ENCODE assay signal across 18 cellular contexts in genomic region chr11:123487157-123487744, GRCh38. TPM values are rescaled to one million over a fixed set of nuclear protein-coding genes. Genes with fewer than 3 reads are reported as not detected.
DNase-seq lines count a peak whose midpoint lies in the region; ATAC-seq, FAIRE-seq and TF ChIP-seq lines count a peak whose summit lies in the region.
"Had no signal": no experiment of that assay in that cellular context is flagged by ENCODE, and none has a peak within 500 bp of the region (broad histone marks: within the 10 kb centered on the region; RNA-seq: fewer than 3 reads in every experiment).

No MANE protein-coding gene starts in this region.

- peak; percentile 9 for DNase-seq in mammary epithelial cell
- DNase-seq in MCF 10A (ENCODE audit: unreplicated experiment) = no peak
- no peak for DNase-seq in GM23338 (ENCODE audit: low spot score)
- DNase-seq in bronchial epithelial cell (ENCODE audit: low read depth) = peak; percentile 86
- DNase-seq in sciatic nerve (ENCODE audit: low spot score) = no peak
- no peak for DNase-seq in SHP77 treated with DMSO at 0.1 percent for 48 hours (lab: John Stamatoyannopoulos, UW)
- DNase-seq in stomach = no peak
- DNase-seq: C1 segment of cervical spinal cord, DMS 273 treated with DMSO at 0.1 percent for 48 hours, HFFc6, Kasumi-1, NCI-H1105 treated with DMSO at 0.1 percent for 48 hours, NCI-H1694 treated with DMSO at 0.1 percent for 48 hours, NCI-H2107, NCI-H774, PC-9 had no signal

- H3K9me3 ChIP-seq in mammary epithelial cell (replicated peaks; ENCODE audit: insufficient read depth, low read length) = no peaks in the 10 kb centered on the region
- no peaks in the 10 kb centered on the region for H3K9me3 ChIP-seq in stomach
- H3K9me3 ChIP-seq: A549 had no signal

- dilution Hi-C loops in mammary epithelial cell (cut with HindIII; ENCODE audit: low sequenced_read_pairs) = no loop called here

- H3K9me3 Mint-ChIP-seq in MCF 10A (ENCODE audit: unreplicated experiment) (no peaks in the 10 kb centered on the region), GM23338 (no peaks in the 10 kb centered on the region)
- H3K9me3 Mint-ChIP-seq: HFFc6 had no signal

- BruUV-seq in mammary epithelial cell (replicated peaks; lab: Mats Ljungman, UMichigan) = no TSS peak
- BruUV-seq in MCF 10A (replicated peaks; lab: Mats Ljungman, UMichigan) = no TSS peak

- no peaks in the 10 kb centered on the region for H4K20me1 ChIP-seq in mammary epithelial cell (ENCODE audit: insufficient read depth, low read length)
- H4K20me1 ChIP-seq in GM23338 (replicated peaks; ENCODE audit: insufficient read depth) = no peaks in the 10 kb centered on the region; the same call in 1 of the 2 replicates

- H3K4me1 ChIP-seq in mammary epithelial cell (ENCODE audit: insufficient read depth, low read length) = peaks cover 7% of the 10 kb centered on the region
- H3K4me1 ChIP-seq in GM23338 (ENCODE audit: insufficient read depth) = no peaks in the 10 kb centered on the region
- no peaks in the 10 kb centered on the region for H3K4me1 ChIP-seq in stomach

- in situ Hi-C loops in mammary epithelial cell (cut with MboI; ENCODE audit: low sequenced_read_pairs in 2 of 2) = loop anchor here in 1 of 2 donors (25.0 kb wide), 1 partner anchor 375 kb away; no protein-coding TSS in a partner anchor

- no peak for TF ChIP-seq CTCF in mammary epithelial cell (conservative IDR thresholded peaks at IDR 0.05 in 1 of 2, IDR thresholded peaks at IDR 0.05 in 1 of 2; ENCODE audit: extremely low read depth in 1 of 2, insufficient read depth in 1 of 2, low read depth in 1 of 2, low read length in 2 of 2)
- no peak for TF ChIP-seq CTCF in MCF 10A (IDR thresholded peaks at IDR 0.05; ENCODE audit: unreplicated experiment)
- TF ChIP-seq CTCF in GM23338 (conservative IDR thresholded peaks at IDR 0.05; ENCODE audit: low read depth in 2 of 2) = no peak
- no peak for TF ChIP-seq CTCF in bronchial epithelial cell (IDR thresholded peaks at IDR 0.05; ENCODE audit: insufficient read depth, low read length, severe bottlenecking)
- TF ChIP-seq CTCF in stomach (IDR thresholded peaks at IDR 0.05) = no peak

- TF ChIP-seq EP300 in stomach (IDR thresholded peaks at IDR 0.05) = no peak

- no peaks in the 10 kb centered on the region for H3K27me3 Mint-ChIP-seq in MCF 10A (ENCODE audit: insufficient read depth, unreplicated experiment)
- no peaks in the 10 kb centered on the region for H3K27me3 Mint-ChIP-seq in GM23338 (ENCODE audit: insufficient read depth, low read depth, poor library complexity)

- H3K27ac ChIP-seq in mammary epithelial cell (ENCODE audit: insufficient read depth, low read depth, low read length) (no peak overlapping the region), GM23338 (ENCODE audit: low read depth) (no peak overlapping the region), stomach (no peak overlapping the region)
- H3K27ac ChIP-seq: A549, PC-9 had no signal

- H3K27me3 ChIP-seq in mammary epithelial cell (ENCODE audit: insufficient read depth, low read length) (no peaks in the 10 kb centered on the region), GM23338 (ENCODE audit: insufficient read depth) (no peaks in the 10 kb centered on the region), bronchial epithelial cell (ENCODE audit: control insufficient read depth, insufficient read depth, low read length) (no peaks in the 10 kb centered on the region), stomach (peaks cover 0 to 7% (median 0%) of the 10 kb centered on the region in 3 donors)

- H3K4me3 ChIP-seq in mammary epithelial cell (replicated peaks in 1 of 3; ENCODE audit: insufficient read depth in 1 of 3, low read depth in 2 of 3, low read length in 3 of 3) (no peak overlapping the region), GM23338 (no peak overlapping the region), bronchial epithelial cell (ENCODE audit: low read depth, low read length) (no peak overlapping the region), stomach (no peak overlapping the region)
- H3K4me3 ChIP-seq: A549, PC-9 had no signal

- H3K9me2 ChIP-seq in GM23338 (ENCODE audit: insufficient read depth) = no peaks in the 10 kb centered on the region

- POLR2A ChIA-PET in MCF 10A (lab: Yijun Ruan, JAX) = no interaction called here

- H3K79me2 ChIP-seq in mammary epithelial cell (ENCODE audit: insufficient read depth, low read length) (no peaks in the 10 kb centered on the region), GM23338 (replicated peaks; ENCODE audit: insufficient read depth) (no peaks in the 10 kb centered on the region)

- H3K27ac Mint-ChIP-seq in MCF 10A (ENCODE audit: low read depth, unreplicated experiment) (no peak overlapping the region), GM23338 (peak overlapping the region; percentile 78)
- H3K27ac Mint-ChIP-seq: HFFc6 had no signal

- H3K4me3 Mint-ChIP-seq in MCF 10A (ENCODE audit: unreplicated experiment) = no peak overlapping the region
- no peak overlapping the region for H3K4me3 Mint-ChIP-seq in GM23338
- H3K4me3 Mint-ChIP-seq: HFFc6 had no signal

- no peaks in the 10 kb centered on the region for H3K4me1 Mint-ChIP-seq in MCF 10A (ENCODE audit: insufficient read depth, unreplicated experiment)
- peaks cover under 1% of the 10 kb centered on the region for H3K4me1 Mint-ChIP-seq in GM23338

- ATAC-seq in GM23338 = no peak
- peak; percentile 67 for ATAC-seq in sciatic nerve
- ATAC-seq in HG02759 (IDR thresholded peaks at IDR 0.05; ENCODE audit: unreplicated experiment) = no peak
- ATAC-seq: A549 had no signal

- H3F3A ChIP-seq in GM23338 (replicated peaks; ENCODE audit: low read depth) = no peaks in the 10 kb centered on the region

- no peak overlapping the region for H2AFZ ChIP-seq in mammary epithelial cell (ENCODE audit: low read depth, low read length)
- H2AFZ ChIP-seq in GM23338 = no peak overlapping the region
- H2AFZ ChIP-seq: PC-9 had no signal

- TF ChIP-seq POLR2A in stomach (IDR thresholded peaks at IDR 0.05) = no peak

- no peak overlapping the region for H3K9ac ChIP-seq in mammary epithelial cell (ENCODE audit: insufficient read depth, low read length)

- intact Hi-C loops in mammary epithelial cell (cut with micrococcal nuclease) = no loop called here
- intact Hi-C loops in MCF 10A (cut with micrococcal nuclease) = no loop called here
- intact Hi-C loops in sciatic nerve (cut with DNase I) = no loop called here
- intact Hi-C loops in stomach (cut with DNase I; ENCODE audit: low total_unique reads) = no loop called here

- no peak overlapping the region for H3K4me2 ChIP-seq in mammary epithelial cell (ENCODE audit: insufficient read depth, low read depth, low read length)
- H3K4me2 ChIP-seq in GM23338 = no peak overlapping the region
- H3K4me2 ChIP-seq: A549, PC-9 had no signal

- no peak for FAIRE-seq in bronchial epithelial cell (lab: Jason Lieb, UNC)
- FAIRE-seq: A549 had no signal

- CTCF ChIA-PET in mammary epithelial cell (lab: Charles Lee; ENCODE audit: low non-redundant PET) = no interaction called here
- CTCF ChIA-PET in MCF 10A (lab: Yijun Ruan, JAX) = interaction anchor here (0.6 to 2.5 kb wide), 5 partner anchors 10 to 80 kb away, joined by 3 to 16 read pairs (median 4); no protein-coding TSS in a partner anchor

- H3K36me3 Mint-ChIP-seq in MCF 10A (ENCODE audit: insufficient read depth, unreplicated experiment) = no peaks in the 10 kb centered on the region
- H3K36me3 Mint-ChIP-seq in GM23338 (ENCODE audit: low read depth) = no peaks in the 10 kb centered on the region; the same call in 2 of the 3 replicates

- H3K36me3 ChIP-seq in mammary epithelial cell (ENCODE audit: insufficient read depth, low read length) (no peaks in the 10 kb centered on the region), GM23338 (ENCODE audit: insufficient read depth) (no peaks in the 10 kb centered on the region), bronchial epithelial cell (ENCODE audit: control insufficient read depth, insufficient read depth, low read length) (no peaks in the 10 kb centered on the region), stomach (no peaks in the 10 kb centered on the region)

- 69% methylated on average over 8 of the region's 8 CpGs for WGBS in mammary epithelial cell (ENCODE audit: low coverage, missing lambda C conversion rate)
- 67 to 76% (median 71%) methylated on average over 8 of the region's 8 CpGs for WGBS in stomach, 5 donors

TF ChIP-seq in GM23338, 12 proteins besides CTCF, POLR2A, EP300 and RAD21 (continues in another document):
- TF ChIP-seq POLR2AphosphoS5 (IDR thresholded peaks at IDR 0.05; ENCODE audit: low read depth) (no peak), EZH2phosphoT487 (IDR thresholded peaks at IDR 0.05; ENCODE audit: unreplicated experiment) (no peak), NANOG (IDR thresholded peaks at IDR 0.05; ENCODE audit: borderline replicate concordance) (no peak), JUNB (IDR thresholded peaks at IDR 0.05; ENCODE audit: unreplicated experiment) (no peak), STAT1 (IDR thresholded peaks at IDR 0.05; ENCODE audit: unreplicated experiment) (no peak)
- TF ChIP-seq, protein P1, sequence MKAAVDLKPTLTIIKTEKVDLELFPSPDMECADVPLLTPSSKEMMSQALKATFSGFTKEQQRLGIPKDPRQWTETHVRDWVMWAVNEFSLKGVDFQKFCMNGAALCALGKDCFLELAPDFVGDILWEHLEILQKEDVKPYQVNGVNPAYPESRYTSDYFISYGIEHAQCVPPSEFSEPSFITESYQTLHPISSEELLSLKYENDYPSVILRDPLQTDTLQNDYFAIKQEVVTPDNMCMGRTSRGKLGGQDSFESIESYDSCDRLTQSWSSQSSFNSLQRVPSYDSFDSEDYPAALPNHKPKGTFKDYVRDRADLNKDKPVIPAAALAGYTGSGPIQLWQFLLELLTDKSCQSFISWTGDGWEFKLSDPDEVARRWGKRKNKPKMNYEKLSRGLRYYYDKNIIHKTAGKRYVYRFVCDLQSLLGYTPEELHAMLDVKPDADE (IDR thresholded peaks at IDR 0.05) = no peak

RNA-seq across cellular contexts. Expression of gene GRAMD1B, which starts 57.2 kb away (rescaled TPM):
- under 1 TPM in 1 of 2 donors, not detected in 1; 0.17 TPM for total RNA-seq in mammary epithelial cell
- polyA plus RNA-seq in mammary epithelial cell = 0.05 TPM
- polyA minus RNA-seq in mammary epithelial cell = not detected
- total RNA-seq in MCF 10A (2022) = 0.26 and 0.27 TPM in 2 replicates
- 20.0 and 24.3 TPM in 2 replicates for total RNA-seq in GM23338 (2014; rRNA removed; shearing (Covaris generic))
- 3.7 and 4.6 TPM in 2 replicates for polyA plus RNA-seq in GM23338 (2016; fragmentation: Nextera tagmentation; extraction: Ambion mirVana)
- total RNA-seq in bronchial epithelial cell = 0.26 and 1.4 TPM in 2 replicates
- total RNA-seq in sciatic nerve = 38.2 TPM
- total RNA-seq in stomach = 10 to 100 TPM in 4 of 5 donors, under 1 TPM in 1; 0.58 to 39.7 (median 19.3) TPM
- 1 to 10 TPM; 3.8 to 5.1 (median 4.5) TPM for polyA plus RNA-seq in stomach

Comparison
In these comparisons a context has a peak if more than half of its experiments do, and no peak if none do; other contexts are left out.
1. DNase-seq: peak in mammary epithelial cell (single experiment) and bronchial epithelial cell (single experiment); none in MCF 10A (single experiment), GM23338 (single experiment), sciatic nerve (single experiment), SHP77 treated with DMSO at 0.1 percent for 48 hours (single experiment) and stomach (single experiment).